8 cellular contexts compared by ENCODE assay signal in genomic region chr21:42513985-42514882, GRCh38. TPM values are rescaled to one million over a fixed set of nuclear protein-coding genes. Genes with fewer than 3 reads are reported as not detected.
A peak's percentile ranks its signal among the peaks of the same experiment; 100 is the strongest.
DNase-seq lines count a peak whose midpoint lies in the region; ATAC-seq and TF ChIP-seq lines count a peak whose summit lies in the region.

No MANE protein-coding gene starts in this region.

- TF ChIP-seq CTCF in GM13977 (IDR thresholded peaks at IDR 0.05; ENCODE audit: extremely low read depth, insufficient read depth, missing control alignments): no peak
- TF ChIP-seq CTCF in Panc1 (IDR thresholded peaks at IDR 0.05): no peak
- TF ChIP-seq CTCF in gastrocnemius medialis (IDR thresholded peaks at IDR 0.05 in 4 of 5, conservative IDR thresholded peaks at IDR 0.05 in 1 of 5): no peak

- H3K27me3 ChIP-seq in Panc1 (ENCODE audit: control insufficient read depth, insufficient read depth, low read length): no peaks in the 10 kb centered on the region
- H3K27me3 ChIP-seq in gastrocnemius medialis: no peaks in the 10 kb centered on the region

- peak overlapping the region; percentile 84 for H3K27ac Mint-ChIP-seq in activated naive CD4-positive, alpha-beta T cell treated with anti-CD3 and anti-CD28 coated beads for 36 hours

- POLR2A ChIA-PET in Panc1 (lab: Charles Lee): no interaction called here

- no peaks in the 10 kb centered on the region for H3K9me3 ChIP-seq in Panc1 (ENCODE audit: control insufficient read depth, insufficient read depth, low read depth, low read length)
- H3K9me3 ChIP-seq in gastrocnemius medialis: no peaks in the 10 kb centered on the region

- peak; percentile 44 to 53 for TF ChIP-seq POLR2A in gastrocnemius medialis (IDR thresholded peaks at IDR 0.05)

- H3K36me3 ChIP-seq in Panc1 (ENCODE audit: control insufficient read depth, insufficient read depth, low read length) (no peaks in the 10 kb centered on the region), gastrocnemius medialis (peaks cover 0 to 8% of the 10 kb centered on the region in 2 donors)

- H3K4me1 ChIP-seq in Panc1 (ENCODE audit: control insufficient read depth, insufficient read depth, low read length) (peaks cover 14% of the 10 kb centered on the region), gastrocnemius medialis (peaks cover 10 to 13% of the 10 kb centered on the region in 2 donors)

- H3K27ac ChIP-seq in Panc1 (ENCODE audit: low read length): 0 out of 2 replicates have a peak overlapping the region, but pooled peaks have one; percentile 39
- H3K27ac ChIP-seq in gastrocnemius medialis: peak overlapping the region; percentile 79 to 89 (median 82)

- no peaks in the 10 kb centered on the region for H3K27me3 Mint-ChIP-seq in activated naive CD4-positive, alpha-beta T cell treated with anti-CD3 and anti-CD28 coated beads for 36 hours (ENCODE audit: low read depth)

- in situ Hi-C loops in GM13977 (cut with MboI; ENCODE audit: low pct_unique_long_range_greater_than_20kb, low sequenced_read_pairs, unreplicated experiment) (no loop called here), Panc1 (cut with HindIII; ENCODE audit: low pct_unique_long_range_greater_than_20kb, low sequenced_read_pairs) (no loop called here), gastrocnemius medialis (cut with MboI; ENCODE audit: low sequenced_read_pairs in 4 of 4) (no loop called here)

- no TSS peak for BruUV-seq in Panc1 (replicated peaks; lab: Mats Ljungman, UMichigan)

- no peaks in the 10 kb centered on the region for H3K9me3 Mint-ChIP-seq in activated naive CD4-positive, alpha-beta T cell treated with anti-CD3 and anti-CD28 coated beads for 36 hours

- H3K4me3 Mint-ChIP-seq in activated naive CD4-positive, alpha-beta T cell treated with anti-CD3 and anti-CD28 coated beads for 36 hours: peak overlapping the region; percentile 87

- peaks cover 22% of the 10 kb centered on the region for H3K36me3 Mint-ChIP-seq in activated naive CD4-positive, alpha-beta T cell treated with anti-CD3 and anti-CD28 coated beads for 36 hours (ENCODE audit: low read depth)

- CTCF ChIA-PET in Panc1 (lab: Charles Lee): no interaction called here
- CTCF ChIA-PET in activated naive CD4-positive, alpha-beta T cell treated with anti-CD3 and anti-CD28 coated beads for 36 hours (lab: Charles Lee): interaction anchor here (0.6 to 1.1 kb wide), 4 partner anchors 17 to 405 kb away, joined by 3 to 4 read pairs (median 3); no protein-coding TSS in a partner anchor

- ATAC-seq in HG02885 (IDR thresholded peaks at IDR 0.05; ENCODE audit: poor library complexity, unreplicated experiment) (peak; percentile 53), Panc1 (peak; percentile 85), left cardiac atrium (peak; percentile 73 to 80), gastrocnemius medialis (peak; percentile 50 to 61)

- H3K4me3 ChIP-seq in Panc1 (ENCODE audit: low read depth in 2 of 2, low read length in 2 of 2) (peak overlapping the region; percentile 51 to 64), gastrocnemius medialis (peak overlapping the region; percentile 59 to 91 (median 78))

- H3K4me1 Mint-ChIP-seq in activated naive CD4-positive, alpha-beta T cell treated with anti-CD3 and anti-CD28 coated beads for 36 hours (ENCODE audit: low read depth): peaks cover 31% of the 10 kb centered on the region

- DNase-seq in GM13977 (ENCODE audit: low spot score) (peak; percentile 76), Panc1 (ENCODE audit: low read depth, low spot score) (no peak), left cardiac atrium (peak; percentile 62), gastrocnemius medialis (peak in 1 of 2 donors; percentile 45), T1000 (lab: John Stamatoyannopoulos, UW) (no peak), NCI-H226 (no peak)
- DNase-seq in activated naive CD4-positive, alpha-beta T cell treated with anti-CD3 and anti-CD28 coated beads for 36 hours: peak; percentile 72

- intact Hi-C loops in Panc1 (cut with micrococcal nuclease; ENCODE audit: unreplicated experiment): no loop called here
- intact Hi-C loops in activated naive CD4-positive, alpha-beta T cell treated with anti-CD3 and anti-CD28 coated beads for 36 hours (cut with micrococcal nuclease): loop anchor here (5.0 kb wide), 1 partner anchor 98 kb away; no protein-coding TSS in a partner anchor
- intact Hi-C loops in left cardiac atrium (cut with DNase I): no loop called here
- intact Hi-C loops in gastrocnemius medialis (cut with DNase I; ENCODE audit: low total_unique reads): loop anchor here (2.0 kb wide), 2 partner anchors 17 to 47 kb away; partner anchors contain the start of gene RSPH1

RNA-seq across cellular contexts. Expression of gene SLC37A1, which starts 0.6 kb away (rescaled TPM):
- total RNA-seq in Panc1 (2021; ENCODE audit: unreplicated experiment) (7.7 TPM), left cardiac atrium (1 to 10 TPM; 1.9 to 3.7 TPM), gastrocnemius medialis (10 to 100 TPM in 2 of 4 donors, 1 to 10 TPM in 2; 8.3 to 16.1 (median 12.4) TPM)
- polyA plus RNA-seq in Panc1 (2012; ENCODE audit: insufficient read length): 9.2 TPM
- total RNA-seq in activated naive CD4-positive, alpha-beta T cell treated with anti-CD3 and anti-CD28 coated beads for 36 hours: 10 to 100 TPM; 18.4 to 18.7 TPM

RNA-seq across cellular contexts. Expression of gene RSPH1, which starts 18.2 kb away (rescaled TPM):
- total RNA-seq in Panc1 (2021; ENCODE audit: unreplicated experiment): 0.46 TPM
- 1.6 TPM for polyA plus RNA-seq in Panc1 (2012; ENCODE audit: insufficient read length)
- under 1 TPM in 1 of 2 experiments, not detected in 1; 0.22 TPM for total RNA-seq in activated naive CD4-positive, alpha-beta T cell treated with anti-CD3 and anti-CD28 coated beads for 36 hours
- total RNA-seq in left cardiac atrium: not detected
- under 1 TPM in 1 of 4 donors, not detected in 3; 0.29 TPM for total RNA-seq in gastrocnemius medialis

Comparison
In these comparisons a context has a peak if more than half of its experiments do, and no peak if none do; other contexts are left out.
1. DNase-seq: peak in GM13977 (single experiment), activated naive CD4-positive, alpha-beta T cell treated with anti-CD3 and anti-CD28 coated beads for 36 hours (single experiment) and left cardiac atrium (single experiment); none in Panc1 (single experiment), T1000 (single experiment) and NCI-H226 (single experiment).
2. intact Hi-C loops: an anchor here in activated naive CD4-positive, alpha-beta T cell treated with anti-CD3 and anti-CD28 coated beads for 36 hours (5.0 kb wide) and gastrocnemius medialis (2.0 kb wide); none called in Panc1 and left cardiac atrium.
3. Peak in every context shown above with its lines, with median percentiles within 50 percentile points of each other: ATAC-seq.